In the genomic region with DNA sequence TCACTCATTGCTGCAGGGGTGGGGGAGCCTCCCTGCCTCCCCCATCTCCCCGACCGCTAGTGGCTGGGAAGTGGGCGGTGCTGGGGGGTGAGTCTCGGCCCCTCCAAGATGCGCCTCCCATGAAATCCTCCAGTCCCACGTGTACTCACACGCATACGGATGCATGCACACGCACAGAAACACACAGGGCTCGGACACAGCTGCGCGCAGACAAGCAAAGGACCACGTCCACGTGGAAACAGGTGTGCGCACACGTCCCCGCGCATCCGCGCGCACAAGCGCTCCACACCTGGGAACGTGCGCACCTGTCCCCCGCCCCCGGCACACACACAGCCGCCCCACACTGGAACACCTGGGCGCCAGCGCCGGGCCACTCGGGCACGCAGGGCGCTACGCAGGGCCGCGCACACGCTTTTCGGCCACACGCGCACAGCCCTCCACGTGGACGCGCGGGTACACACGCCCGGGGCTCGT, we compare ENCODE assay signal across 1 cellular context.
A peak's percentile ranks its signal among the peaks of the same experiment; 100 is the strongest.
TF ChIP-seq lines count a peak whose summit lies in the region.

No MANE protein-coding gene starts in this region.

TF ChIP-seq in GM12878, 131 proteins besides CTCF, POLR2A, EP300 and RAD21 (continued from another document):
- TF ChIP-seq BHLHE40 (IDR thresholded peaks at IDR 0.05; ENCODE audit: borderline replicate concordance in 1 of 2, low read depth in 2 of 2, low read length in 1 of 2) (no peak), CHD2 (IDR thresholded peaks at IDR 0.05; ENCODE audit: borderline replicate concordance, low read depth, low read length) (no peak), HDAC6 (IDR thresholded peaks at IDR 0.05; ENCODE audit: unreplicated experiment) (peak; percentile 96)
- TF ChIP-seq, protein P1, sequence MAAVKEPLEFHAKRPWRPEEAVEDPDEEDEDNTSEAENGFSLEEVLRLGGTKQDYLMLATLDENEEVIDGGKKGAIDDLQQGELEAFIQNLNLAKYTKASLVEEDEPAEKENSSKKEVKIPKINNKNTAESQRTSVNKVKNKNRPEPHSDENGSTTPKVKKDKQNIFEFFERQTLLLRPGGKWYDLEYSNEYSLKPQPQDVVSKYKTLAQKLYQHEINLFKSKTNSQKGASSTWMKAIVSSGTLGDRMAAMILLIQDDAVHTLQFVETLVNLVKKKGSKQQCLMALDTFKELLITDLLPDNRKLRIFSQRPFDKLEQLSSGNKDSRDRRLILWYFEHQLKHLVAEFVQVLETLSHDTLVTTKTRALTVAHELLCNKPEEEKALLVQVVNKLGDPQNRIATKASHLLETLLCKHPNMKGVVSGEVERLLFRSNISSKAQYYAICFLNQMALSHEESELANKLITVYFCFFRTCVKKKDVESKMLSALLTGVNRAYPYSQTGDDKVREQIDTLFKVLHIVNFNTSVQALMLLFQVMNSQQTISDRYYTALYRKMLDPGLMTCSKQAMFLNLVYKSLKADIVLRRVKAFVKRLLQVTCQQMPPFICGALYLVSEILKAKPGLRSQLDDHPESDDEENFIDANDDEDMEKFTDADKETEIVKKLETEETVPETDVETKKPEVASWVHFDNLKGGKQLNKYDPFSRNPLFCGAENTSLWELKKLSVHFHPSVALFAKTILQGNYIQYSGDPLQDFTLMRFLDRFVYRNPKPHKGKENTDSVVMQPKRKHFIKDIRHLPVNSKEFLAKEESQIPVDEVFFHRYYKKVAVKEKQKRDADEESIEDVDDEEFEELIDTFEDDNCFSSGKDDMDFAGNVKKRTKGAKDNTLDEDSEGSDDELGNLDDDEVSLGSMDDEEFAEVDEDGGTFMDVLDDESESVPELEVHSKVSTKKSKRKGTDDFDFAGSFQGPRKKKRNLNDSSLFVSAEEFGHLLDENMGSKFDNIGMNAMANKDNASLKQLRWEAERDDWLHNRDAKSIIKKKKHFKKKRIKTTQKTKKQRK (IDR thresholded peaks at IDR 0.05; ENCODE audit: low read depth, low read length) = no peak
- TF ChIP-seq, protein P2, sequence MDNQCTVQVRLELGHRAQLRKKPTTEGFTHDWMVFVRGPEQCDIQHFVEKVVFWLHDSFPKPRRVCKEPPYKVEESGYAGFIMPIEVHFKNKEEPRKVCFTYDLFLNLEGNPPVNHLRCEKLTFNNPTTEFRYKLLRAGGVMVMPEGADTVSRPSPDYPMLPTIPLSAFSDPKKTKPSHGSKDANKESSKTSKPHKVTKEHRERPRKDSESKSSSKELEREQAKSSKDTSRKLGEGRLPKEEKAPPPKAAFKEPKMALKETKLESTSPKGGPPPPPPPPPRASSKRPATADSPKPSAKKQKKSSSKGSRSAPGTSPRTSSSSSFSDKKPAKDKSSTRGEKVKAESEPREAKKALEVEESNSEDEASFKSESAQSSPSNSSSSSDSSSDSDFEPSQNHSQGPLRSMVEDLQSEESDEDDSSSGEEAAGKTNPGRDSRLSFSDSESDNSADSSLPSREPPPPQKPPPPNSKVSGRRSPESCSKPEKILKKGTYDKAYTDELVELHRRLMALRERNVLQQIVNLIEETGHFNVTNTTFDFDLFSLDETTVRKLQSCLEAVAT (IDR thresholded peaks at IDR 0.05) = no peak
